In genomic region chr11:70246196-70246595, GRCh38 we compare ENCODE assay signal across 21 cellular contexts. TPM values are rescaled to one million over a fixed set of nuclear protein-coding genes. Genes with fewer than 3 reads are reported as not detected.
DNase-seq lines count a peak whose midpoint lies in the region; ATAC-seq, FAIRE-seq and TF ChIP-seq lines count a peak whose summit lies in the region.
"Had no signal": no experiment of that assay in that cellular context is flagged by ENCODE, and none has a peak within 500 bp of the region (broad histone marks: within the 10 kb centered on the region; RNA-seq: fewer than 3 reads in every experiment).

No MANE protein-coding gene starts in this region.

- H2AK5ac ChIP-seq in IMR-90 (ENCODE audit: low read depth, low read length) (no peak overlapping the region), mesenchymal stem cell (ENCODE audit: low read length, severe bottlenecking) (no peak overlapping the region)

- no peaks in the 10 kb centered on the region for H3K9me3 ChIP-seq in IMR-90 (ENCODE audit: control insufficient read depth, insufficient read depth, low read length)
- H3K9me3 ChIP-seq in mesenchymal stem cell (ENCODE audit: control insufficient read depth, low read length): no peaks in the 10 kb centered on the region
- H3K9me3 ChIP-seq: A549, Peyer's patch had no signal

- no peak overlapping the region for H3K9ac ChIP-seq in IMR-90 (ENCODE audit: low read depth, low read length)
- H3K9ac ChIP-seq in mesenchymal stem cell (ENCODE audit: low read length): no peak overlapping the region

- H3K27me3 ChIP-seq in IMR-90 (ENCODE audit: control insufficient read depth, insufficient read depth, low read length) (peaks cover 8% of the 10 kb centered on the region), bronchial epithelial cell (ENCODE audit: control insufficient read depth, insufficient read depth, low read length) (no peaks in the 10 kb centered on the region), mesenchymal stem cell (ENCODE audit: control insufficient read depth in 1 of 2, insufficient read depth in 1 of 2, low read length in 2 of 2) (no peaks in the 10 kb centered on the region)
- H3K27me3 ChIP-seq: Peyer's patch had no signal

- TF ChIP-seq POLR2A in IMR-90 (IDR thresholded peaks at IDR 0.05; ENCODE audit: low read depth, low read length): no peak

- H3K27ac Mint-ChIP-seq in activated CD4-positive, alpha-beta T cell treated with anti-CD3 and anti-CD28 coated beads for 36 hours: no peak overlapping the region
- no peak overlapping the region for H3K27ac Mint-ChIP-seq in endothelial cell (ENCODE audit: unreplicated experiment)
- H3K27ac Mint-ChIP-seq: CD14-positive monocyte had no signal

- H2BK15ac ChIP-seq in IMR-90 (ENCODE audit: low read depth, low read length) (0 out of 3 replicates have a peak overlapping the region, but pooled peaks have one; percentile 56), mesenchymal stem cell (ENCODE audit: low read depth, poor library complexity, severe bottlenecking) (no peak overlapping the region)

- in situ Hi-C loops in IMR-90 (cut with MboI; ENCODE audit: low sequenced_read_pairs): no loop called here

- TF ChIP-seq RAD21 in IMR-90 (IDR thresholded peaks at IDR 0.05; ENCODE audit: low read length): no peak

- no peaks in the 10 kb centered on the region; the same call in 1 of the 2 replicates for H4K20me1 ChIP-seq in IMR-90 (ENCODE audit: insufficient read depth, low read length)

- H3K56ac ChIP-seq in IMR-90 (ENCODE audit: extremely low read depth, insufficient read depth, low read length): no peak overlapping the region

- no peak for FAIRE-seq in bronchial epithelial cell (lab: Jason Lieb, UNC)
- FAIRE-seq: A549, GM12892, GM19239, H1 had no signal

- no peak overlapping the region for H3K4me3 Mint-ChIP-seq in activated CD4-positive, alpha-beta T cell treated with anti-CD3 and anti-CD28 coated beads for 36 hours
- H3K4me3 Mint-ChIP-seq in endothelial cell (ENCODE audit: unreplicated experiment): no peak overlapping the region

- H3K23ac ChIP-seq in IMR-90 (ENCODE audit: low read depth, low read length): no peak overlapping the region
- H3K23ac ChIP-seq in mesenchymal stem cell (ENCODE audit: low read length in 2 of 2): peak overlapping the region in 1 of 2 experiments; percentile 9

- H3K9me1 ChIP-seq in IMR-90 (ENCODE audit: insufficient read depth, low read length): peaks cover 10% of the 10 kb centered on the region; the same call in 1 of the 2 replicates

- H2BK120ac ChIP-seq in IMR-90 (ENCODE audit: low read depth, low read length) (no peak overlapping the region), mesenchymal stem cell (ENCODE audit: low read depth, low read length) (no peak overlapping the region)

- H3K18ac ChIP-seq in IMR-90 (ENCODE audit: low read depth, low read length) (no peak overlapping the region), mesenchymal stem cell (ENCODE audit: low read depth in 1 of 2, low read length in 2 of 2) (no peak overlapping the region)

- TF ChIP-seq CTCF in IMR-90 (conservative IDR thresholded peaks at IDR 0.05; ENCODE audit: low read depth, low read length) (no peak), bronchial epithelial cell (IDR thresholded peaks at IDR 0.05; ENCODE audit: insufficient read depth, low read length, severe bottlenecking) (no peak), endothelial cell (IDR thresholded peaks at IDR 0.05; ENCODE audit: unreplicated experiment) (no peak)

- H4K8ac ChIP-seq in IMR-90 (ENCODE audit: low read depth in 2 of 2, low read length in 2 of 2) (no peak overlapping the region), mesenchymal stem cell (ENCODE audit: low read length) (no peak overlapping the region)

- no peak overlapping the region for H2AK9ac ChIP-seq in IMR-90 (replicated peaks; ENCODE audit: low read depth, low read length, poor library complexity)

- H3K27me3 Mint-ChIP-seq in activated CD4-positive, alpha-beta T cell treated with anti-CD3 and anti-CD28 coated beads for 36 hours: peaks cover 3% of the 10 kb centered on the region
- peaks cover 10% of the 10 kb centered on the region for H3K27me3 Mint-ChIP-seq in endothelial cell (ENCODE audit: unreplicated experiment)

- H3K36me3 ChIP-seq in IMR-90 (ENCODE audit: control insufficient read depth, insufficient read depth, low read length) (no peaks in the 10 kb centered on the region), bronchial epithelial cell (ENCODE audit: control insufficient read depth, insufficient read depth, low read length) (no peaks in the 10 kb centered on the region), mesenchymal stem cell (ENCODE audit: control insufficient read depth in 1 of 2, insufficient read depth in 2 of 2, low read depth in 1 of 2, low read length in 2 of 2) (no peaks in the 10 kb centered on the region)
- H3K36me3 ChIP-seq: Peyer's patch had no signal

- no peak overlapping the region for H3K14ac ChIP-seq in IMR-90 (replicated peaks; ENCODE audit: low read depth, low read length)
- no peak overlapping the region for H3K14ac ChIP-seq in mesenchymal stem cell (ENCODE audit: low read length in 2 of 2)

- no TSS peak for BruUV-seq in IMR-90 (replicated peaks; lab: Mats Ljungman, UMichigan)

- no peaks in the 10 kb centered on the region for H3K36me3 Mint-ChIP-seq in activated CD4-positive, alpha-beta T cell treated with anti-CD3 and anti-CD28 coated beads for 36 hours (ENCODE audit: low read depth)
- H3K36me3 Mint-ChIP-seq in endothelial cell (ENCODE audit: low read depth, unreplicated experiment): no peaks in the 10 kb centered on the region
- H3K36me3 Mint-ChIP-seq: CD14-positive monocyte had no signal

- H2BK20ac ChIP-seq in IMR-90 (ENCODE audit: low read depth, low read length): no peak overlapping the region

- H3K4me1 Mint-ChIP-seq in activated CD4-positive, alpha-beta T cell treated with anti-CD3 and anti-CD28 coated beads for 36 hours: peaks cover 7% of the 10 kb centered on the region
- no peaks in the 10 kb centered on the region for H3K4me1 Mint-ChIP-seq in endothelial cell (ENCODE audit: unreplicated experiment)
- H3K4me1 Mint-ChIP-seq: CD14-positive monocyte had no signal

- CTCF ChIA-PET in IMR-90 (lab: Yijun Ruan, JAX): no interaction called here
- CTCF ChIA-PET in activated CD4-positive, alpha-beta T cell treated with anti-CD3 and anti-CD28 coated beads for 36 hours (lab: Charles Lee): no interaction called here

- H4K91ac ChIP-seq in IMR-90 (ENCODE audit: insufficient read depth, low read depth, low read length) (no peak overlapping the region; the same call in 1 of the 2 replicates), mesenchymal stem cell (ENCODE audit: low read length) (no peak overlapping the region)

- H2AFZ ChIP-seq in IMR-90 (replicated peaks; ENCODE audit: low read length, poor library complexity): no peak overlapping the region
- no peak overlapping the region for H2AFZ ChIP-seq in mesenchymal stem cell (ENCODE audit: low read depth, low read length)

- H4K5ac ChIP-seq in IMR-90 (ENCODE audit: low read depth, low read length): no peak overlapping the region

- H3K4me2 ChIP-seq in IMR-90 (ENCODE audit: low read depth, low read length): no peak overlapping the region
- H3K4me2 ChIP-seq in mesenchymal stem cell (ENCODE audit: low read length, poor library complexity, severe bottlenecking): no peak overlapping the region
- H3K4me2 ChIP-seq: A549 had no signal

- no peak overlapping the region for H2BK12ac ChIP-seq in mesenchymal stem cell (ENCODE audit: low read length in 2 of 2)

- peak; percentile 64 for DNase-seq in A172 (ENCODE audit: low spot score)
- peak; percentile 68 for DNase-seq in IMR-90
- DNase-seq in bronchial epithelial cell (ENCODE audit: low read depth): peak; percentile 12
- DNase-seq in mesenchymal stem cell: peak; percentile 12
- no peak for DNase-seq in activated CD4-positive, alpha-beta T cell treated with anti-CD3 and anti-CD28 coated beads for 36 hours
- no peak for DNase-seq in SW 1271 (lab: John Stamatoyannopoulos, UW)
- no peak for DNase-seq in endothelial cell (ENCODE audit: low spot score)
- DNase-seq: COR-L47, DMS79, GDM1, NCI-H1105 treated with DMSO at 0.1 percent for 48 hours, NCI-H187 treated with DMSO at 0.1 percent for 48 hours, Peyer's patch, SHP77 had no signal

- H3K4ac ChIP-seq in IMR-90 (ENCODE audit: low read depth, low read length) (no peak overlapping the region), mesenchymal stem cell (ENCODE audit: low read depth in 1 of 2, low read length in 2 of 2) (no peak overlapping the region)

- intact Hi-C loops in IMR-90 (cut with micrococcal nuclease): no loop called here
- intact Hi-C loops in activated CD4-positive, alpha-beta T cell treated with anti-CD3 and anti-CD28 coated beads for 36 hours (cut with DNase I, micrococcal nuclease): no loop called here

- no peak overlapping the region for H2BK5ac ChIP-seq in IMR-90 (ENCODE audit: low read depth, low read length, poor library complexity, severe bottlenecking)
- no peak overlapping the region for H2BK5ac ChIP-seq in mesenchymal stem cell (ENCODE audit: low read depth, low read length, poor library complexity, severe bottlenecking)

- POLR2A ChIA-PET in IMR-90 (lab: Charles Lee; ENCODE audit: unreplicated experiment): no interaction called here
- POLR2A ChIA-PET in activated CD4-positive, alpha-beta T cell treated with anti-CD3 and anti-CD28 coated beads for 36 hours (lab: Charles Lee): no interaction called here

- no peak overlapping the region for H3K27ac ChIP-seq in IMR-90 (ENCODE audit: insufficient read depth, low read length)
- H3K27ac ChIP-seq in mesenchymal stem cell (ENCODE audit: low read length, poor library complexity, severe bottlenecking): no peak overlapping the region
- H3K27ac ChIP-seq: Peyer's patch had no signal

- H3K4me1 ChIP-seq in IMR-90 (ENCODE audit: control insufficient read depth, insufficient read depth, low read length): peaks cover 15% of the 10 kb centered on the region
- peaks cover 20% of the 10 kb centered on the region for H3K4me1 ChIP-seq in mesenchymal stem cell (ENCODE audit: control insufficient read depth, insufficient read depth, low read depth, low read length)
- H3K4me1 ChIP-seq: Peyer's patch had no signal

- peaks cover 5% of the 10 kb centered on the region for H3K9me3 Mint-ChIP-seq in activated CD4-positive, alpha-beta T cell treated with anti-CD3 and anti-CD28 coated beads for 36 hours (ENCODE audit: low read depth)
- no peaks in the 10 kb centered on the region for H3K9me3 Mint-ChIP-seq in endothelial cell (ENCODE audit: unreplicated experiment)

- ATAC-seq in IMR-90 (ENCODE audit: low read depth) (no peak), GM21737 (IDR thresholded peaks at IDR 0.05; ENCODE audit: unreplicated experiment) (no peak)
- ATAC-seq in activated CD4-positive, alpha-beta T cell treated with anti-CD3 and anti-CD28 coated beads for 36 hours: no peak
- ATAC-seq: A549, SK-N-SH treated with all-trans-retinoic acid at 6 μM for 48 hours had no signal

- H3K79me1 ChIP-seq in IMR-90 (ENCODE audit: low read depth in 1 of 2, low read length in 2 of 2) (no peaks in the 10 kb centered on the region), mesenchymal stem cell (replicated peaks; ENCODE audit: low read length, poor library complexity, severe bottlenecking) (no peaks in the 10 kb centered on the region)

- WGBS in IMR-90 (ENCODE audit: extremely low coverage in 2 of 2, insufficient read length in 1 of 2), 2 experiments: no CpG with 5 or more reads among the region's 8 CpGs
- 80% methylated on average over 7 of the region's 8 CpGs for WGBS in mesenchymal stem cell

- dilution Hi-C loops in IMR-90 (cut with HindIII; ENCODE audit: low sequenced_read_pairs, unreplicated experiment): no loop called here

- no peak overlapping the region for H3K4me3 ChIP-seq in IMR-90 (ENCODE audit: insufficient read depth, low read depth, low read length)
- no peak overlapping the region for H3K4me3 ChIP-seq in bronchial epithelial cell (ENCODE audit: low read depth, low read length)
- H3K4me3 ChIP-seq in mesenchymal stem cell (ENCODE audit: insufficient read depth in 1 of 2, low read depth in 1 of 2, low read length in 2 of 2): no peak overlapping the region
- H3K4me3 ChIP-seq: A549, Peyer's patch had no signal

RNA-seq across cellular contexts. Expression of gene PPFIA1, which starts 24.3 kb away (rescaled TPM):
- total RNA-seq in A172 (2014; rRNA removed; shearing (Covaris generic)): 51.5 and 65.9 TPM in 2 replicates
- 25.6 and 33.9 TPM in 2 replicates for total RNA-seq in IMR-90 (2012; rRNA removed)
- 37.2 and 46.4 TPM in 2 replicates for polyA plus RNA-seq in IMR-90 (2012; rRNA removed)
- 18.8 and 31.7 TPM in 2 replicates for polyA plus RNA-seq in IMR-90 (2012; cell fraction: cytosol; rRNA removed)
- 64.7 and 95.6 TPM in 2 replicates for polyA plus RNA-seq in IMR-90 (2012; cell fraction: nucleus; rRNA removed; ENCODE audit: low replicate concordance)
- total RNA-seq in bronchial epithelial cell: 33.0 and 35.0 TPM in 2 replicates
- polyA plus RNA-seq in mesenchymal stem cell (2013, experiment 1 of 2): 25.2 TPM
- polyA plus RNA-seq in mesenchymal stem cell (2013, experiment 2 of 2): 25.0 TPM
- 10 to 100 TPM; 26.5 to 40.5 TPM for total RNA-seq in activated CD4-positive, alpha-beta T cell treated with anti-CD3 and anti-CD28 coated beads for 36 hours
- total RNA-seq in endothelial cell (ENCODE audit: unreplicated experiment): 52.3 TPM

RNA-seq across cellular contexts. Expression of gene FADD, which starts 43.1 kb away (rescaled TPM):
- 66.0 and 69.0 TPM in 2 replicates for total RNA-seq in A172 (2014; rRNA removed; shearing (Covaris generic))
- total RNA-seq in IMR-90 (2012; rRNA removed): 44.4 and 47.2 TPM in 2 replicates
- polyA plus RNA-seq in IMR-90 (2012; rRNA removed): 33.8 and 38.1 TPM in 2 replicates
- 27.3 and 43.5 TPM in 2 replicates for polyA plus RNA-seq in IMR-90 (2012; cell fraction: cytosol; rRNA removed)
- polyA plus RNA-seq in IMR-90 (2012; cell fraction: nucleus; rRNA removed; ENCODE audit: low replicate concordance): 13.3 and 24.4 TPM in 2 replicates
- 32.4 and 52.1 TPM in 2 replicates for total RNA-seq in bronchial epithelial cell
- polyA plus RNA-seq in mesenchymal stem cell (2013, experiment 1 of 2): 30.7 TPM
- 31.4 TPM for polyA plus RNA-seq in mesenchymal stem cell (2013, experiment 2 of 2)
- 10 to 100 TPM; 23.5 to 32.4 TPM for total RNA-seq in activated CD4-positive, alpha-beta T cell treated with anti-CD3 and anti-CD28 coated beads for 36 hours
- 30.3 TPM for total RNA-seq in endothelial cell (ENCODE audit: unreplicated experiment)

Comparison
In these comparisons a context has a peak if more than half of its experiments do, and no peak if none do; other contexts are left out.
1. DNase-seq: peak in A172 (single experiment), IMR-90 (single experiment), bronchial epithelial cell (single experiment) and mesenchymal stem cell (single experiment); none in activated CD4-positive, alpha-beta T cell treated with anti-CD3 and anti-CD28 coated beads for 36 hours (single experiment), SW 1271 (0 of 2) and endothelial cell (single experiment).